Comparison of ENCODE assay signal across 8 cellular contexts in the genomic region with DNA sequence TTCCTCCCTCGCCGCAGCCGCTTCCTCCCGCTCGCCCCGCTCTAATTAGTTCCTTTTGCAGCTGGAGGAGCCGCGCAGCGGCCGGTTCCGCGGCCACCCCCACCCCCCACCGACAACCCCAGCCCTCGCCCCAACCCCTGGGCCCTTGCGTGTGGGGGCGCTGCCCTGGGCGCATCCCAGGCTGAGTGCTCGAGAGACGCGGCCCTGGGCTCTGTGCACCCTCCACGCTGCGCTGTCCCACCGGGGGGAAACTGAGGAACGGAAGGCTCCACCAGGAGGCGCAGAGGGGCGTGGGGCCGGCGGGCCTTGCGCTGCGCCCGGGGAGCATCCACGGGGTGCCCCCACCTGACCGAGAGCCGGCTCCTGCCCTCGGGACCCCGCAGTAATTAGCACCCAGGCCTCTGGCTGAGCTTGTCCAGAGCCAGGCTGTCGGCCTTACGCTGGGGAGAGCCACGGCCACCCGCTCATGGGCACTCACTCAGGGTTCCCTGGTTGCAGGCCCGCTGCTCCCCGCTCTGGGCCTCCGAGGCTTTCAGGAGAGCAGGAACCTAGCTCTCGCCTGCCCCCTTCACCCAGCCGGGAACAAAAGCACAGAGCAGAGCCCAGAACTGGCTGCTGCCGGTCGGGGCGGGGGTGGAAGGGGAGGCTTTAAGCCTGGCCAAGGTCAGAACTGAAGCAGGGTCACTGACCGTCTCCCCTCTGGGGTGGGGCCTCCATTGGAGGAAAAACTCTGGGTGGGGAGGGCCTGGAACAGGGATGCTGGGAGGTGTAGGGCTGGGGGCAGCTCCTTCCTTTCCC. TPM values are rescaled to one million over a fixed set of nuclear protein-coding genes. Genes with fewer than 3 reads are reported as not detected.
DNase-seq lines count a peak whose midpoint lies in the region; ATAC-seq and TF ChIP-seq lines count a peak whose summit lies in the region.

No MANE protein-coding gene starts in this region.

- peak overlapping the region; percentile 30 for H3K9ac ChIP-seq in endocrine pancreas (ENCODE audit: control insufficient read depth, insufficient read depth, low read length)

- H3K27me3 ChIP-seq in endocrine pancreas (ENCODE audit: control insufficient read depth, insufficient read depth, low read length), result no peaks in the 10 kb centered on the region
- H3K27me3 ChIP-seq in lower lobe of right lung (ENCODE audit: low read depth), result no peaks in the 10 kb centered on the region

- no peaks in the 10 kb centered on the region for H3K9me3 Mint-ChIP-seq in activated CD8-positive, alpha-beta T cell treated with anti-CD3 and anti-CD28 coated beads for 36 hours

- no peaks in the 10 kb centered on the region for H3K4me1 ChIP-seq in endocrine pancreas (ENCODE audit: control insufficient read depth, insufficient read depth, low read length)
- H3K4me1 ChIP-seq in lower lobe of right lung, result peaks cover 72% of the 10 kb centered on the region

- peak; percentile 78 for DNase-seq in EH (ENCODE audit: low read depth)
- peak; percentile 88 for DNase-seq in NB4 (ENCODE audit: low read depth)
- DNase-seq in activated CD8-positive, alpha-beta T cell treated with anti-CD3 and anti-CD28 coated beads for 36 hours, result peak; percentile 74
- peak; percentile 84 for DNase-seq in lower lobe of right lung
- peak; percentile 65 for DNase-seq in stimulated activated CD4-positive, alpha-beta T cell treated with anti-CD3 and anti-CD28 coated beads, Interleukin-4, amount 100 ng/mL, for 24 hours

- no peaks in the 10 kb centered on the region for H3K9me3 ChIP-seq in endocrine pancreas (ENCODE audit: control insufficient read depth, low read length)
- H3K9me3 ChIP-seq in lower lobe of right lung, result no peaks in the 10 kb centered on the region

- peak overlapping the region; percentile 85 for H3K27ac ChIP-seq in lower lobe of right lung

- H3K36me3 ChIP-seq in endocrine pancreas (ENCODE audit: control insufficient read depth, insufficient read depth, low read length), result no peaks in the 10 kb centered on the region
- H3K36me3 ChIP-seq in lower lobe of right lung, result peaks cover 11% of the 10 kb centered on the region

- CTCF ChIA-PET in activated CD8-positive, alpha-beta T cell treated with anti-CD3 and anti-CD28 coated beads for 36 hours (lab: Charles Lee), result interaction anchor here (0.8 to 6.6 kb wide), 17 partner anchors 9 to 127 kb away, joined by 3 to 54 read pairs (median 5); a partner anchor contains a TSS

- H3K4me3 ChIP-seq in NB4 (ENCODE audit: low read depth, low read length) (no peak overlapping the region), endocrine pancreas (ENCODE audit: control insufficient read depth, insufficient read depth, low read length) (no peak overlapping the region), lower lobe of right lung (peak overlapping the region; percentile 56)

- H3K4me3 Mint-ChIP-seq in activated CD8-positive, alpha-beta T cell treated with anti-CD3 and anti-CD28 coated beads for 36 hours, result peak overlapping the region; percentile 32

- TF ChIP-seq CTCF in NB4 (IDR thresholded peaks at IDR 0.05; ENCODE audit: low read depth, low read length) (peak; percentile 53), lower lobe of right lung (IDR thresholded peaks at IDR 0.05) (peak; percentile 71)
- peak; percentile 70 for TF ChIP-seq CTCF in activated CD8-positive, alpha-beta T cell treated with anti-CD3 and anti-CD28 coated beads for 36 hours (IDR thresholded peaks at IDR 0.05)

- intact Hi-C loops in activated CD8-positive, alpha-beta T cell treated with anti-CD3 and anti-CD28 coated beads for 36 hours (cut with micrococcal nuclease), result no loop called here
- intact Hi-C loops in lower lobe of right lung (cut with DNase I), result no loop called here

- POLR2A ChIA-PET in activated CD8-positive, alpha-beta T cell treated with anti-CD3 and anti-CD28 coated beads for 36 hours (lab: Charles Lee), result interaction anchor here (0.9 to 1.2 kb wide), 4 partner anchors 9 to 57 kb away, joined by 3 to 5 read pairs (median 4); no protein-coding TSS in a partner anchor

- ATAC-seq in activated CD8-positive, alpha-beta T cell treated with anti-CD3 and anti-CD28 coated beads for 36 hours, result peak; percentile 83
- peak; percentile 78 to 83 for ATAC-seq in lower lobe of right lung
- no peak for ATAC-seq in HG02588 (IDR thresholded peaks at IDR 0.05; ENCODE audit: unreplicated experiment)
- ATAC-seq in GM21447 (IDR thresholded peaks at IDR 0.05; ENCODE audit: unreplicated experiment), result no peak

- no peaks in the 10 kb centered on the region for H3K36me3 Mint-ChIP-seq in activated CD8-positive, alpha-beta T cell treated with anti-CD3 and anti-CD28 coated beads for 36 hours (ENCODE audit: low read depth)

- no peaks in the 10 kb centered on the region for H3K27me3 Mint-ChIP-seq in activated CD8-positive, alpha-beta T cell treated with anti-CD3 and anti-CD28 coated beads for 36 hours

- TF ChIP-seq POLR2A in NB4 (IDR thresholded peaks at IDR 0.05; ENCODE audit: extremely low read depth, insufficient read length), result peak; percentile 13

- H3K27ac Mint-ChIP-seq in activated CD8-positive, alpha-beta T cell treated with anti-CD3 and anti-CD28 coated beads for 36 hours, result no peak overlapping the region

- H3K4me1 Mint-ChIP-seq in activated CD8-positive, alpha-beta T cell treated with anti-CD3 and anti-CD28 coated beads for 36 hours (ENCODE audit: low read depth), result peaks cover 4% of the 10 kb centered on the region

RNA-seq across cellular contexts. Expression of a gene that starts 12.1 kb away (rescaled TPM):
- total RNA-seq in activated CD8-positive, alpha-beta T cell treated with anti-CD3 and anti-CD28 coated beads for 36 hours, result under 1 TPM; 0.49 to 0.77 TPM
- total RNA-seq in lower lobe of right lung, result 21.5 TPM

RNA-seq across cellular contexts. Expression of a gene that starts 23.1 kb away (rescaled TPM):
- 10 to 100 TPM; 65.9 to 70.1 TPM for total RNA-seq in activated CD8-positive, alpha-beta T cell treated with anti-CD3 and anti-CD28 coated beads for 36 hours
- total RNA-seq in lower lobe of right lung, result 40.0 TPM

RNA-seq across cellular contexts. Expression of a gene that starts 43.7 kb away (rescaled TPM):
- total RNA-seq in activated CD8-positive, alpha-beta T cell treated with anti-CD3 and anti-CD28 coated beads for 36 hours, result not detected
- 17.4 TPM for total RNA-seq in lower lobe of right lung

RNA-seq across cellular contexts. Expression of a gene that starts 55.2 kb away (rescaled TPM):
- 10 to 100 TPM; 34.6 to 36.6 TPM for total RNA-seq in activated CD8-positive, alpha-beta T cell treated with anti-CD3 and anti-CD28 coated beads for 36 hours
- 12.9 TPM for total RNA-seq in lower lobe of right lung

Comparison
In these comparisons a context has a peak if more than half of its experiments do, and no peak if none do; other contexts are left out.
1. ATAC-seq: peak in activated CD8-positive, alpha-beta T cell treated with anti-CD3 and anti-CD28 coated beads for 36 hours (single experiment) and lower lobe of right lung (2 of 2); none in HG02588 (single experiment) and GM21447 (single experiment).
2. RNA of a gene that starts 12.1 kb away (total RNA-seq): 21.5 TPM in lower lobe of right lung (single experiment); 0.49 to 0.77 TPM in activated CD8-positive, alpha-beta T cell treated with anti-CD3 and anti-CD28 coated beads for 36 hours; every median in the first group is over 10 times any median in the second.
3. RNA of a gene that starts 43.7 kb away (total RNA-seq): 17.4 TPM in lower lobe of right lung (single experiment); not detected in activated CD8-positive, alpha-beta T cell treated with anti-CD3 and anti-CD28 coated beads for 36 hours; every median in the first group is over 10 times any median in the second.
4. Peak in every context shown above with its lines, with median percentiles within 50 percentile points of each other: DNase-seq and CTCF ChIP-seq.